8 cellular contexts compared by ENCODE assay signal in genomic region chr3:155995525-155996370, GRCh38.
DNase-seq lines count a peak whose midpoint lies in the region; FAIRE-seq and TF ChIP-seq lines count a peak whose summit lies in the region.

No MANE protein-coding gene starts in this region.

- H4K20me1 ChIP-seq in Karpas-422 (ENCODE audit: insufficient read depth, low read depth, low read length) (no peaks in the 10 kb centered on the region), fibroblast of lung (ENCODE audit: control insufficient read depth, extremely low read depth, insufficient read depth, low read length) (no peaks in the 10 kb centered on the region)

- H3K4me2 ChIP-seq in Karpas-422 (ENCODE audit: low read depth, low read length, poor library complexity, severe bottlenecking) (no peak overlapping the region), fibroblast of lung (ENCODE audit: extremely low read depth, insufficient read depth, low read length) (no peak overlapping the region)

- H3K9ac ChIP-seq in Karpas-422 (ENCODE audit: low read length) = no peak overlapping the region
- H3K9ac ChIP-seq in fibroblast of lung (ENCODE audit: insufficient read depth, low read length) = no peak overlapping the region

- H3K27ac ChIP-seq in Karpas-422 (ENCODE audit: low read length) (no peak overlapping the region), fibroblast of lung (ENCODE audit: insufficient read depth, low read length) (no peak overlapping the region), tibial artery (no peak overlapping the region)

- peak; percentile 41 for FAIRE-seq in RCC 7860 (lab: Jason Lieb, UNC)

- no peaks in the 10 kb centered on the region for H3K27me3 ChIP-seq in Karpas-422 (ENCODE audit: low read length)
- H3K27me3 ChIP-seq in fibroblast of lung (ENCODE audit: control insufficient read depth, insufficient read depth, low read length) = no peaks in the 10 kb centered on the region
- H3K27me3 ChIP-seq in tibial artery = no peaks in the 10 kb centered on the region

- H3K4me3 ChIP-seq in Karpas-422 (ENCODE audit: low read length) = no peak overlapping the region
- H3K4me3 ChIP-seq in fibroblast of lung (replicated peaks in 1 of 4; ENCODE audit: control extremely low read depth in 1 of 4, insufficient read depth in 1 of 4, low read depth in 3 of 4, low read length in 4 of 4) = no peak overlapping the region
- H3K4me3 ChIP-seq in tibial artery = no peak overlapping the region

- H3K9me2 ChIP-seq in Karpas-422 (replicated peaks; ENCODE audit: insufficient read depth, low read length) = no peaks in the 10 kb centered on the region

- DNase-seq in Daoy (ENCODE audit: low read depth) (peak; percentile 9), Karpas-422 (peak; percentile 70), RCC 7860 (ENCODE audit: low spot score) (peak; percentile 50), fibroblast of lung (ENCODE audit: low read depth in 2 of 2) (peak; percentile 58 to 74), tibial artery (no peak), UCSD-AML1 (lab: John Stamatoyannopoulos, UW; ENCODE audit: unreplicated experiment) (no peak)
- DNase-seq in activated CD8-positive, alpha-beta memory T cell treated with anti-CD3 and anti-CD28 coated beads, Interleukin-2, amount 50 U/mL, for 48 hours = no peak
- DNase-seq in stimulated activated CD4-positive, alpha-beta T cell treated with anti-CD3 and anti-CD28 coated beads, Interleukin-1b, Interleukin-23, amount 100 ng/mL, for 48 hours = no peak

- no peaks in the 10 kb centered on the region for H3K79me2 ChIP-seq in Karpas-422 (ENCODE audit: low read length)
- no peaks in the 10 kb centered on the region for H3K79me2 ChIP-seq in fibroblast of lung (ENCODE audit: control insufficient read depth, insufficient read depth, low read length)

- H3K4me1 ChIP-seq in Karpas-422 (ENCODE audit: low read length) = no peaks in the 10 kb centered on the region
- no peaks in the 10 kb centered on the region for H3K4me1 ChIP-seq in fibroblast of lung (ENCODE audit: control insufficient read depth, extremely low read depth, insufficient read depth, low read length)
- no peaks in the 10 kb centered on the region for H3K4me1 ChIP-seq in tibial artery

- H3K9me3 ChIP-seq in Karpas-422 (ENCODE audit: low read length) (no peaks in the 10 kb centered on the region), fibroblast of lung (ENCODE audit: control insufficient read depth, insufficient read depth, low read depth, low read length) (no peaks in the 10 kb centered on the region), tibial artery (peaks cover 0 to 3% (median 0%) of the 10 kb centered on the region in 3 donors)

- TF ChIP-seq CTCF in fibroblast of lung (conservative IDR thresholded peaks at IDR 0.05 in 1 of 2, IDR thresholded peaks at IDR 0.05 in 1 of 2; ENCODE audit: low read depth in 1 of 2, low read length in 2 of 2) (peak; percentile 62 to 63), tibial artery (IDR thresholded peaks at IDR 0.05) (peak; percentile 44 to 47)

- intact Hi-C loops in tibial artery (cut with DNase I; ENCODE audit: low total_unique reads) = no loop called here

- H3K36me3 ChIP-seq in Karpas-422 (ENCODE audit: insufficient read depth, low read length) = no peaks in the 10 kb centered on the region
- no peaks in the 10 kb centered on the region for H3K36me3 ChIP-seq in fibroblast of lung (ENCODE audit: control insufficient read depth, insufficient read depth, low read length)
- no peaks in the 10 kb centered on the region for H3K36me3 ChIP-seq in tibial artery

- no peak overlapping the region for H2AFZ ChIP-seq in Karpas-422 (ENCODE audit: low read length)
- peak overlapping the region; percentile 35 for H2AFZ ChIP-seq in fibroblast of lung (ENCODE audit: low read length)

Comparison
In these comparisons a context has a peak if more than half of its experiments do, and no peak if none do; other contexts are left out.
1. DNase-seq: peak in Daoy (single experiment), Karpas-422 (single experiment), RCC 7860 (single experiment) and fibroblast of lung (2 of 2); none in tibial artery (0 of 2), activated CD8-positive, alpha-beta memory T cell treated with anti-CD3 and anti-CD28 coated beads, Interleukin-2, amount 50 U/mL, for 48 hours (single experiment), UCSD-AML1 (single experiment) and stimulated activated CD4-positive, alpha-beta T cell treated with anti-CD3 and anti-CD28 coated beads, Interleukin-1b, Interleukin-23, amount 100 ng/mL, for 48 hours (single experiment).